2 cellular contexts compared by ENCODE assay signal in the genomic region with DNA sequence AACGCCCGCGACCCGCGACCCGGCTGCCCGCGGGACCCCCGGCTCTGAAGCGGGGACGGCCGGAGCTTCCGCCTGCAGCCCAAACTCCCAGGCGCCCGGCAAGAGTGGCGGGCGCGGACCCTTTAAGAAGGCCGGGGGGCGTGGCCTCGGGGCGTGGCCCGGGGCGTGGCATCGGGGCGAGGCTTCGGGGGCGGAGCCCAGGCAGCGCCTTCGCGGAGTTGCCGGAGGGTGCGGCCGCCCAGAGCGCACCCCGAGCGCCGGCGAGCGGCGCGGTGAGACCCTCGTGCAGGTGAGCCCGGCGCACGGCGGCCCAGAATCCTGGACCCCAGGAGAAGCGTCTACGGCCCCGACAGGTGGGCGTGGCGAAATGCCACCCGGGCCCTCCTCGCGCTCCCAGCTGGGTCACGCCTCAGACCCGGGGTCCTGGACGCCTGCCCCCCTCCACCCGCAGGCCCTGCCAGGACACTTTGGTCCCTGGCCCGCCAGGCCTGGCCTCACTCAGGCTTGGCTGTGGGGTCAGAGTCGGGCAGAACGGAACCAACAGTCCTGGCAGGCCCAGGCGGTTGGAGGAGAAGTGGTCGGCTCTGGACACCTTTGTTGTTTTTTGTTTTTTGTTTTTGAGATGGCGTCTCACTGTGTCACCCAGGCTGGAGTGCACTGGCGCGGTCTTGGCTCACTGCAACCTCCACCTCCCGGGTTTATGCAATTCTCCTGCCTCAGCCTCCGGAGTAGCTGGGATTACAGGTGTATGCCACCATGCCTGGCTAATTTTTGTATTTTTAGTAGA.
A peak's percentile ranks its signal among the peaks of the same experiment; 100 is the strongest.
TF ChIP-seq lines count a peak whose summit lies in the region.

No MANE protein-coding gene starts in this region.

TF ChIP-seq in HEK293T, 16 proteins besides CTCF, POLR2A, EP300 and RAD21:
- peak; percentile 74; the same call in 1 of the 2 replicates for TF ChIP-seq SP1 (IDR thresholded peaks at IDR 0.05)
- no peak for TF ChIP-seq CTBP1 (IDR thresholded peaks at IDR 0.05; ENCODE audit: borderline replicate concordance)
- TF ChIP-seq FOXA1 (IDR thresholded peaks at IDR 0.05), result no peak
- no peak for TF ChIP-seq ELF4 (IDR thresholded peaks at IDR 0.05)

TF ChIP-seq in K562, 482 proteins besides CTCF, POLR2A, EP300 and RAD21 (continues in another document):
- TF ChIP-seq IRF1 (CRISPR knock-in tag; IDR thresholded peaks at IDR 0.05; ENCODE audit: borderline replicate concordance) (no peak), SIN3A (IDR thresholded peaks at IDR 0.05; ENCODE audit: borderline replicate concordance in 2 of 2, control insufficient read depth in 1 of 2, low read depth in 2 of 2, low read length in 2 of 2) (peak in 1 of 2 experiments; percentile 73; a peak in 2 of 4 replicates), BACH1 (tag; IDR thresholded peaks at IDR 0.05) (no peak), MLLT1 (IDR thresholded peaks at IDR 0.05) (peak in 1 of 2 experiments; percentile 47; a peak in 1 of 4 replicates), U2AF1 (optimal IDR thresholded peaks at IDR 0.05; ENCODE audit: low read depth, low read length) (no peak), RFX7 (CRISPR knock-in tag; IDR thresholded peaks at IDR 0.05) (no peak), NFATC3 (IDR thresholded peaks at IDR 0.05) (no peak), CCNT2 (IDR thresholded peaks at IDR 0.05; ENCODE audit: borderline replicate concordance, extremely low read depth, insufficient read length, low read depth, low read length) (peak; percentile 79), ELF2 (CRISPR knock-in tag; IDR thresholded peaks at IDR 0.05) (no peak), REST (CRISPR knock-in tag; IDR thresholded peaks at IDR 0.05; ENCODE audit: low read depth) (0 out of 2 replicates have a peak, but pooled peaks have one; percentile 55), MAFF (IDR thresholded peaks at IDR 0.05; ENCODE audit: low read length) (no peak), PHF20 (IDR thresholded peaks at IDR 0.05; ENCODE audit: partially characterized antibody) (peak; percentile 31), RBM25 (IDR thresholded peaks at IDR 0.05; ENCODE audit: low read depth, low read length, severe bottlenecking) (no peak), KDM5B (IDR thresholded peaks at IDR 0.05; ENCODE audit: insufficient replicate concordance, low read depth, low read length) (peak; percentile 54), ARID2 (IDR thresholded peaks at IDR 0.05) (no peak), TFAP4 (CRISPR knock-in tag; IDR thresholded peaks at IDR 0.05; ENCODE audit: borderline replicate concordance) (peak; percentile 78), NFIC (IDR thresholded peaks at IDR 0.05) (0 out of 2 replicates have a peak, but pooled peaks have one; percentile 2), EP400 (IDR thresholded peaks at IDR 0.05) (no peak), SMAD2 (IDR thresholded peaks at IDR 0.05; ENCODE audit: low read depth, low read length) (no peak), PPARD (CRISPR knock-in tag; IDR thresholded peaks at IDR 0.05) (no peak), ZSCAN29 (IDR thresholded peaks at IDR 0.05) (no peak; the same call in 1 of the 2 replicates), GABPA (tag; conservative IDR thresholded peaks at IDR 0.05; ENCODE audit: low read depth) (no peak), TOE1 (IDR thresholded peaks at IDR 0.05; ENCODE audit: borderline replicate concordance) (peak; percentile 81; the same call in 1 of the 2 replicates), TOE1 (CRISPR knock-in tag; IDR thresholded peaks at IDR 0.05; ENCODE audit: borderline replicate concordance, low read depth) (no peak), POLR2G (IDR thresholded peaks at IDR 0.05; ENCODE audit: low read depth, low read length) (peak; percentile 84), TEAD1 (CRISPR knock-in tag; IDR thresholded peaks at IDR 0.05) (no peak; a peak in 1 of 4 replicates), FOSL1 (tag; conservative IDR thresholded peaks at IDR 0.05) (no peak), RHOXF2B (CRISPR knock-in tag; conservative IDR thresholded peaks at IDR 0.05) (0 out of 2 replicates have a peak, but pooled peaks have one; percentile 32), CREM (IDR thresholded peaks at IDR 0.05; ENCODE audit: low read depth) (no peak), TAL1 (IDR thresholded peaks at IDR 0.05) (0 out of 2 replicates have a peak, but pooled peaks have one; percentile 8), FIP1L1 (IDR thresholded peaks at IDR 0.05; ENCODE audit: low read depth, low read length, poor library complexity, severe bottlenecking) (peak; percentile 54), TRIM25 (IDR thresholded peaks at IDR 0.05; ENCODE audit: borderline replicate concordance) (no peak)
- TF ChIP-seq, protein P1, sequence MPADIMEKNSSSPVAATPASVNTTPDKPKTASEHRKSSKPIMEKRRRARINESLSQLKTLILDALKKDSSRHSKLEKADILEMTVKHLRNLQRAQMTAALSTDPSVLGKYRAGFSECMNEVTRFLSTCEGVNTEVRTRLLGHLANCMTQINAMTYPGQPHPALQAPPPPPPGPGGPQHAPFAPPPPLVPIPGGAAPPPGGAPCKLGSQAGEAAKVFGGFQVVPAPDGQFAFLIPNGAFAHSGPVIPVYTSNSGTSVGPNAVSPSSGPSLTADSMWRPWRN (IDR thresholded peaks at IDR 0.05; ENCODE audit: low read depth), result no peak
- TF ChIP-seq, protein P2, sequence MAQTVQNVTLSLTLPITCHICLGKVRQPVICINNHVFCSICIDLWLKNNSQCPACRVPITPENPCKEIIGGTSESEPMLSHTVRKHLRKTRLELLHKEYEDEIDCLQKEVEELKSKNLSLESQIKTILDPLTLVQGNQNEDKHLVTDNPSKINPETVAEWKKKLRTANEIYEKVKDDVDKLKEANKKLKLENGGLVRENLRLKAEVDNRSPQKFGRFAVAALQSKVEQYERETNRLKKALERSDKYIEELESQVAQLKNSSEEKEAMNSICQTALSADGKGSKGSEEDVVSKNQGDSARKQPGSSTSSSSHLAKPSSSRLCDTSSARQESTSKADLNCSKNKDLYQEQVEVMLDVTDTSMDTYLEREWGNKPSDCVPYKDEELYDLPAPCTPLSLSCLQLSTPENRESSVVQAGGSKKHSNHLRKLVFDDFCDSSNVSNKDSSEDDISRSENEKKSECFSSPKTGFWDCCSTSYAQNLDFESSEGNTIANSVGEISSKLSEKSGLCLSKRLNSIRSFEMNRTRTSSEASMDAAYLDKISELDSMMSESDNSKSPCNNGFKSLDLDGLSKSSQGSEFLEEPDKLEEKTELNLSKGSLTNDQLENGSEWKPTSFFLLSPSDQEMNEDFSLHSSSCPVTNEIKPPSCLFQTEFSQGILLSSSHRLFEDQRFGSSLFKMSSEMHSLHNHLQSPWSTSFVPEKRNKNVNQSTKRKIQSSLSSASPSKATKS (CRISPR knock-in tag; IDR thresholded peaks at IDR 0.05), result no peak
- TF ChIP-seq, protein P3, sequence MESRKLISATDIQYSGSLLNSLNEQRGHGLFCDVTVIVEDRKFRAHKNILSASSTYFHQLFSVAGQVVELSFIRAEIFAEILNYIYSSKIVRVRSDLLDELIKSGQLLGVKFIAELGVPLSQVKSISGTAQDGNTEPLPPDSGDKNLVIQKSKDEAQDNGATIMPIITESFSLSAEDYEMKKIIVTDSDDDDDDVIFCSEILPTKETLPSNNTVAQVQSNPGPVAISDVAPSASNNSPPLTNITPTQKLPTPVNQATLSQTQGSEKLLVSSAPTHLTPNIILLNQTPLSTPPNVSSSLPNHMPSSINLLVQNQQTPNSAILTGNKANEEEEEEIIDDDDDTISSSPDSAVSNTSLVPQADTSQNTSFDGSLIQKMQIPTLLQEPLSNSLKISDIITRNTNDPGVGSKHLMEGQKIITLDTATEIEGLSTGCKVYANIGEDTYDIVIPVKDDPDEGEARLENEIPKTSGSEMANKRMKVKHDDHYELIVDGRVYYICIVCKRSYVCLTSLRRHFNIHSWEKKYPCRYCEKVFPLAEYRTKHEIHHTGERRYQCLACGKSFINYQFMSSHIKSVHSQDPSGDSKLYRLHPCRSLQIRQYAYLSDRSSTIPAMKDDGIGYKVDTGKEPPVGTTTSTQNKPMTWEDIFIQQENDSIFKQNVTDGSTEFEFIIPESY (CRISPR knock-in tag; IDR thresholded peaks at IDR 0.05), result 0 out of 2 replicates have a peak, but pooled peaks have one; percentile 25
- TF ChIP-seq, protein P4, sequence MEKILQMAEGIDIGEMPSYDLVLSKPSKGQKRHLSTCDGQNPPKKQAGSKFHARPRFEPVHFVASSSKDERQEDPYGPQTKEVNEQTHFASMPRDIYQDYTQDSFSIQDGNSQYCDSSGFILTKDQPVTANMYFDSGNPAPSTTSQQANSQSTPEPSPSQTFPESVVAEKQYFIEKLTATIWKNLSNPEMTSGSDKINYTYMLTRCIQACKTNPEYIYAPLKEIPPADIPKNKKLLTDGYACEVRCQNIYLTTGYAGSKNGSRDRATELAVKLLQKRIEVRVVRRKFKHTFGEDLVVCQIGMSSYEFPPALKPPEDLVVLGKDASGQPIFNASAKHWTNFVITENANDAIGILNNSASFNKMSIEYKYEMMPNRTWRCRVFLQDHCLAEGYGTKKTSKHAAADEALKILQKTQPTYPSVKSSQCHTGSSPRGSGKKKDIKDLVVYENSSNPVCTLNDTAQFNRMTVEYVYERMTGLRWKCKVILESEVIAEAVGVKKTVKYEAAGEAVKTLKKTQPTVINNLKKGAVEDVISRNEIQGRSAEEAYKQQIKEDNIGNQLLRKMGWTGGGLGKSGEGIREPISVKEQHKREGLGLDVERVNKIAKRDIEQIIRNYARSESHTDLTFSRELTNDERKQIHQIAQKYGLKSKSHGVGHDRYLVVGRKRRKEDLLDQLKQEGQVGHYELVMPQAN (IDR thresholded peaks at IDR 0.05; ENCODE audit: borderline replicate concordance), result 0 out of 2 replicates have a peak, but pooled peaks have one; percentile 21
- TF ChIP-seq, protein P5, sequence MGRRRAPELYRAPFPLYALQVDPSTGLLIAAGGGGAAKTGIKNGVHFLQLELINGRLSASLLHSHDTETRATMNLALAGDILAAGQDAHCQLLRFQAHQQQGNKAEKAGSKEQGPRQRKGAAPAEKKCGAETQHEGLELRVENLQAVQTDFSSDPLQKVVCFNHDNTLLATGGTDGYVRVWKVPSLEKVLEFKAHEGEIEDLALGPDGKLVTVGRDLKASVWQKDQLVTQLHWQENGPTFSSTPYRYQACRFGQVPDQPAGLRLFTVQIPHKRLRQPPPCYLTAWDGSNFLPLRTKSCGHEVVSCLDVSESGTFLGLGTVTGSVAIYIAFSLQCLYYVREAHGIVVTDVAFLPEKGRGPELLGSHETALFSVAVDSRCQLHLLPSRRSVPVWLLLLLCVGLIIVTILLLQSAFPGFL (CRISPR knock-in tag; IDR thresholded peaks at IDR 0.05), result no peak
